Comparison of ENCODE assay signal across 28 cellular contexts in the genomic region with DNA sequence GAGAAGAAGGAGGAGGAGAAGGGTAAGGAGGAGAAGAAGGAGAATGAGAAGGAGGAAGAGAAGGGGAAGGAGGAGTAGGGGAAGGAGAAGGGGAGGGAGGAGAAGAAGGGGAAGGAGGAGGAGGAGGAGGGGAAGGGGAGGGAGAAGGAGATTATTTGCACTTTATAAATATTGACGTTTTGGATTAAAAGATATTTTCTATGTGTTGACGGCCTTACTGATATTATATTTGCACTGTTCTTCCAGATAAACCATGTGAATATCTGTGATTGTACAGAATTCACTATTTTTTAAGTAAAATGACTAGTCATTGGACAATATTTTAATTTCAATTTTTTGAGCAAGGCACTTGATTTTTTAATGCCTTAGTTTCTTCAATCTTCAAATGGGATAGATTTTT.
"Had no signal": no experiment of that assay in that cellular context is flagged by ENCODE, and none has a peak within 500 bp of the region (broad histone marks: within the 10 kb centered on the region; RNA-seq: fewer than 3 reads in every experiment).

No MANE protein-coding gene starts in this region.

- H3K27ac ChIP-seq: colonic mucosa, coronary artery, dorsolateral prefrontal cortex, epithelial cell of prostate, esophagus muscularis mucosa, esophagus squamous epithelium, foreskin keratinocyte, gastrocnemius medialis, gastroesophageal sphincter, heart left ventricle, heart right ventricle had no signal

- H3K9me3 ChIP-seq: colonic mucosa, esophagus muscularis mucosa, esophagus squamous epithelium, gastrocnemius medialis, gastroesophageal sphincter, heart left ventricle, heart right ventricle had no signal

- H3K4me3 ChIP-seq: colonic mucosa, coronary artery, dorsolateral prefrontal cortex, esophagus muscularis mucosa, esophagus squamous epithelium, gastrocnemius medialis, gastroesophageal sphincter, heart left ventricle, heart right ventricle had no signal

- H3K4me1 ChIP-seq: colonic mucosa, esophagus muscularis mucosa, esophagus squamous epithelium, foreskin keratinocyte, gastrocnemius medialis, gastroesophageal sphincter, heart left ventricle, heart right ventricle had no signal

- H3K36me3 ChIP-seq: colonic mucosa, esophagus muscularis mucosa, esophagus squamous epithelium, gastrocnemius medialis, gastroesophageal sphincter, heart left ventricle, heart right ventricle had no signal

- DNase-seq: colonic mucosa; cortex of kidney; dermis blood vessel endothelial cell; dorsolateral prefrontal cortex; effector CD4-positive, alpha-beta T cell; effector CD8-positive, alpha-beta T cell; effector memory CD4-positive, alpha-beta T cell; effector memory CD8-positive, alpha-beta T cell; endodermal cell; erythroblast; esophagus squamous epithelium; foreskin fibroblast; foreskin keratinocyte; foreskin melanocyte; gastrocnemius medialis; glutamatergic neuron; head of caudate nucleus; heart left ventricle; heart right ventricle had no signal

- ATAC-seq: effector memory CD8-positive, alpha-beta T cell; esophagus mucosa; foreskin keratinocyte; gastrocnemius medialis; gastroesophageal sphincter; heart left ventricle; heart right ventricle had no signal

- H3K27me3 ChIP-seq: colonic mucosa, esophagus muscularis mucosa, esophagus squamous epithelium, gastrocnemius medialis, gastroesophageal sphincter, heart right ventricle had no signal

- FAIRE-seq: colon, endometrium, endothelial cell of umbilical vein, frontal cortex had no signal
